Comparison of ENCODE assay signal across 9 cellular contexts in genomic region chr1:84156210-84156621, GRCh38. TPM values are rescaled to one million over a fixed set of nuclear protein-coding genes. Genes with fewer than 3 reads are reported as not detected.
A peak's percentile ranks its signal among the peaks of the same experiment; 100 is the strongest.
DNase-seq lines count a peak whose midpoint lies in the region; ATAC-seq lines count a peak whose summit lies in the region.
"Had no signal": no experiment of that assay in that cellular context is flagged by ENCODE, and none has a peak within 500 bp of the region (broad histone marks: within the 10 kb centered on the region; RNA-seq: fewer than 3 reads in every experiment).

No MANE protein-coding gene starts in this region.

- no peak overlapping the region for H3K4me3 Mint-ChIP-seq in activated CD4-positive, alpha-beta T cell treated with anti-CD3 and anti-CD28 coated beads, Interleukin-2, amount 10 ng/mL, durations not matched to agents 24 days and 14 days
- no peak overlapping the region for H3K4me3 Mint-ChIP-seq in stimulated activated memory B cell treated with anti-CD40 and anti-IgM and Interleukin-4, amounts not matched to agents 10 μg/mL and 1 μg/mL and 100 μg/mL, for 72 hours

- H3K9me3 Mint-ChIP-seq in activated CD4-positive, alpha-beta T cell treated with anti-CD3 and anti-CD28 coated beads, Interleukin-2, amount 10 ng/mL, durations not matched to agents 24 days and 14 days = peaks cover 12% of the 10 kb centered on the region
- no peaks in the 10 kb centered on the region for H3K9me3 Mint-ChIP-seq in stimulated activated memory B cell treated with anti-CD40 and anti-IgM and Interleukin-4, amounts not matched to agents 10 μg/mL and 1 μg/mL and 100 μg/mL, for 72 hours

- ATAC-seq in stimulated activated memory B cell treated with anti-CD40 and anti-IgM and Interleukin-4, amounts not matched to agents 10 μg/mL and 1 μg/mL and 100 μg/mL, for 72 hours = peak; percentile 67
- no peak for ATAC-seq in HG03521 (IDR thresholded peaks at IDR 0.05; ENCODE audit: unreplicated experiment)
- ATAC-seq in GM18873 (IDR thresholded peaks at IDR 0.05; ENCODE audit: low FRiP score, unreplicated experiment) = no peak

- peaks cover 48% of the 10 kb centered on the region for H3K4me1 Mint-ChIP-seq in activated CD4-positive, alpha-beta T cell treated with anti-CD3 and anti-CD28 coated beads, Interleukin-2, amount 10 ng/mL, durations not matched to agents 24 days and 14 days
- H3K4me1 Mint-ChIP-seq in stimulated activated memory B cell treated with anti-CD40 and anti-IgM and Interleukin-4, amounts not matched to agents 10 μg/mL and 1 μg/mL and 100 μg/mL, for 72 hours = peaks cover 75% of the 10 kb centered on the region

- peak overlapping the region; percentile 34 for H3K27ac Mint-ChIP-seq in activated CD4-positive, alpha-beta T cell treated with anti-CD3 and anti-CD28 coated beads, Interleukin-2, amount 10 ng/mL, durations not matched to agents 24 days and 14 days
- H3K27ac Mint-ChIP-seq in stimulated activated memory B cell treated with anti-CD40 and anti-IgM and Interleukin-4, amounts not matched to agents 10 μg/mL and 1 μg/mL and 100 μg/mL, for 72 hours = peak overlapping the region; percentile 58

- DNase-seq in activated CD4-positive, alpha-beta T cell treated with anti-CD3 and anti-CD28 coated beads, Interleukin-2, amount 10 ng/mL, durations not matched to agents 24 days and 14 days = no peak
- DNase-seq in activated CD4-positive, alpha-beta T cell treated with anti-CD3 and anti-CD28 coated beads for 4 hours = no peak
- DNase-seq in NCI-H460 (ENCODE audit: extremely low read depth, low read depth) (peak; percentile 62), dedifferentiated amniotic fluid mesenchymal stem cell (ENCODE audit: extremely low spot score) (peak; percentile 58), GM19238 (ENCODE audit: insufficient read length, low spot score) (no peak)
- DNase-seq: NCI-H345 had no signal

- peaks cover 42% of the 10 kb centered on the region for H3K36me3 Mint-ChIP-seq in activated CD4-positive, alpha-beta T cell treated with anti-CD3 and anti-CD28 coated beads, Interleukin-2, amount 10 ng/mL, durations not matched to agents 24 days and 14 days (ENCODE audit: low read depth)
- H3K36me3 Mint-ChIP-seq in stimulated activated memory B cell treated with anti-CD40 and anti-IgM and Interleukin-4, amounts not matched to agents 10 μg/mL and 1 μg/mL and 100 μg/mL, for 72 hours = peaks cover 14% of the 10 kb centered on the region

- intact Hi-C loops in activated CD4-positive, alpha-beta T cell treated with anti-CD3 and anti-CD28 coated beads, Interleukin-2, amount 10 ng/mL, durations not matched to agents 24 days and 14 days (cut with micrococcal nuclease) = no loop called here

- H3K27me3 Mint-ChIP-seq in activated CD4-positive, alpha-beta T cell treated with anti-CD3 and anti-CD28 coated beads, Interleukin-2, amount 10 ng/mL, durations not matched to agents 24 days and 14 days = no peaks in the 10 kb centered on the region
- H3K27me3 Mint-ChIP-seq in stimulated activated memory B cell treated with anti-CD40 and anti-IgM and Interleukin-4, amounts not matched to agents 10 μg/mL and 1 μg/mL and 100 μg/mL, for 72 hours = no peaks in the 10 kb centered on the region

RNA-seq across cellular contexts. Expression of gene PRKACB, which starts 12.1 kb away (rescaled TPM):
- 19.1 and 19.3 TPM in 2 replicates for total RNA-seq in activated CD4-positive, alpha-beta T cell treated with anti-CD3 and anti-CD28 coated beads, Interleukin-2, amount 10 ng/mL, durations not matched to agents 24 days and 14 days
- 44.0 and 46.3 TPM in 2 replicates for total RNA-seq in NCI-H460 (2014; rRNA removed; shearing (Covaris generic))
- polyA plus RNA-seq in NCI-H460 (2014; cell fraction: nucleus; rRNA removed) = 13.2 and 18.3 TPM in 2 replicates

Comparison
In these comparisons a context has a peak if more than half of its experiments do, and no peak if none do; other contexts are left out.
1. DNase-seq: peak in NCI-H460 (single experiment) and dedifferentiated amniotic fluid mesenchymal stem cell (single experiment); none in activated CD4-positive, alpha-beta T cell treated with anti-CD3 and anti-CD28 coated beads, Interleukin-2, amount 10 ng/mL, durations not matched to agents 24 days and 14 days (single experiment), activated CD4-positive, alpha-beta T cell treated with anti-CD3 and anti-CD28 coated beads for 4 hours (0 of 2) and GM19238 (single experiment).